In the genomic region with DNA sequence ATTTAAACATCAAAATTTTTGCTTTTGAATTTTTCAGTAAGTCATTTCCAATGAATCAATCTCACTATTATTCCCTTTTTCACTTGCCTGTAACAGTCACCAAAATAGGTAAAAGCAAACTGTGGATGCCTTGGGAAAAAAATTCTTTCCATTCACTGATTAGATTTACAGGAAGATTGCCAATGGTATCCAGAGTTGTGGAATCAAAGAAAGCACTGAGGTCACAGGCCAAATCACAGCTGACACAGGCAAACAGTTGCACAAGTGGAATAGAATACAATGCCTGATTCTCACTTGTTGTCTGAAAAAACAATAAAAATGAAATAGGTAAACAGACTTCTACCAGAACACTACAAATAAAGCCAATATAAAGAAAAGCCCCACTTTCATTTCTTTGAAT, we compare ENCODE assay signal across 16 cellular contexts. TPM values are rescaled to one million over a fixed set of nuclear protein-coding genes. Genes with fewer than 3 reads are reported as not detected.
A peak's percentile ranks its signal among the peaks of the same experiment; 100 is the strongest.
DNase-seq lines count a peak whose midpoint lies in the region; ATAC-seq, FAIRE-seq and TF ChIP-seq lines count a peak whose summit lies in the region.
"Had no signal": no experiment of that assay in that cellular context is flagged by ENCODE, and none has a peak within 500 bp of the region (broad histone marks: within the 10 kb centered on the region; RNA-seq: fewer than 3 reads in every experiment).

No MANE protein-coding gene starts in this region.

- no peak for TF ChIP-seq POLR2A in K562 (conservative IDR thresholded peaks at IDR 0.05)

- H3K36me3 ChIP-seq in K562 (ENCODE audit: control insufficient read depth, insufficient read depth, low read length) (peaks cover 88% of the 10 kb centered on the region), trophoblast cell (ENCODE audit: control insufficient read depth in 1 of 2, insufficient read depth in 2 of 2, low read length in 2 of 2) (peaks cover 6 to 8% of the 10 kb centered on the region in 2 experiments)

- H3K4me2 ChIP-seq in K562 (ENCODE audit: insufficient read depth, low read length): no peak overlapping the region
- no peak overlapping the region for H3K4me2 ChIP-seq in trophoblast cell (ENCODE audit: low read length)

- H3K4me1 ChIP-seq in K562 (replicated peaks in 1 of 2; ENCODE audit: control insufficient read depth in 2 of 2, insufficient read depth in 2 of 2, low read length in 2 of 2) (no peaks in the 10 kb centered on the region), trophoblast cell (ENCODE audit: control insufficient read depth in 1 of 2, insufficient read depth in 2 of 2, low read length in 2 of 2) (no peaks in the 10 kb centered on the region)

- no peak for ATAC-seq in K562
- ATAC-seq: activated T-cell treated with anti-CD3 and anti-CD28 coated beads, Interleukin-2, amount 50 U/mL, for 4 hours had no signal

- H4K12ac ChIP-seq in trophoblast cell (ENCODE audit: low read depth, low read length): no peak overlapping the region

- H3K79me2 ChIP-seq in K562 (ENCODE audit: control insufficient read depth, insufficient read depth, low read length): no peaks in the 10 kb centered on the region
- no peaks in the 10 kb centered on the region for H3K79me2 ChIP-seq in trophoblast cell (ENCODE audit: control insufficient read depth, insufficient read depth, low read length, poor library complexity)

- H3K27me3 ChIP-seq in K562 (ENCODE audit: control insufficient read depth in 2 of 2, insufficient read depth in 2 of 2, low read length in 2 of 2) (no peaks in the 10 kb centered on the region), trophoblast cell (ENCODE audit: insufficient read depth, low read length) (no peaks in the 10 kb centered on the region)

- TF ChIP-seq EP300 in K562 (IDR thresholded peaks at IDR 0.05; ENCODE audit: low read length): no peak

- H3K79me1 ChIP-seq in trophoblast cell (ENCODE audit: low read length): no peaks in the 10 kb centered on the region

- H3K27ac ChIP-seq in K562 (ENCODE audit: extremely low read depth, low read depth, low read length): no peak overlapping the region
- H3K27ac ChIP-seq in trophoblast cell (ENCODE audit: low read depth, low read length): no peak overlapping the region
- H3K27ac ChIP-seq: HL-60, left ventricle myocardium inferior had no signal

- in situ Hi-C loops in K562 (cut with MboI): no loop called here

- no peaks in the 10 kb centered on the region for H3K9me1 ChIP-seq in K562 (ENCODE audit: control insufficient read depth, insufficient read depth, low read length)

- H2AFZ ChIP-seq in K562 (ENCODE audit: low read depth, low read length) (no peak overlapping the region), trophoblast cell (ENCODE audit: insufficient read depth, low read length, poor library complexity) (no peak overlapping the region)

- no peak overlapping the region for H3K4ac ChIP-seq in trophoblast cell (ENCODE audit: low read depth, low read length)

- H3K23ac ChIP-seq in trophoblast cell (ENCODE audit: low read length): no peak overlapping the region

- no peaks in the 10 kb centered on the region for H4K20me1 ChIP-seq in K562 (replicated peaks; ENCODE audit: control insufficient read depth, insufficient read depth, low read length)

- POLR2A ChIA-PET in K562 (lab: Yijun Ruan, JAX): interaction anchor here (0.7 kb wide), 1 partner anchor 72 kb away, joined by 5 read pairs; no protein-coding TSS in a partner anchor

- H3K9ac ChIP-seq in K562 (ENCODE audit: insufficient read depth in 1 of 2, low read depth in 2 of 2, low read length in 2 of 2) (no peak overlapping the region), trophoblast cell (ENCODE audit: low read length) (no peak overlapping the region)

- H3K9me3 ChIP-seq in K562 (replicated peaks; ENCODE audit: control insufficient read depth, insufficient read depth, low read depth, low read length) (no peaks in the 10 kb centered on the region), trophoblast cell (ENCODE audit: insufficient read depth, low read depth, low read length) (no peaks in the 10 kb centered on the region)
- H3K9me3 ChIP-seq: left ventricle myocardium inferior had no signal

- H2BK120ac ChIP-seq in trophoblast cell (ENCODE audit: insufficient read depth, low read length, poor library complexity): no peak overlapping the region

- DNase-seq in GM03348 (ENCODE audit: low spot score): peak; percentile 5
- no peak for DNase-seq in K562 (ENCODE audit: extremely low read depth in 1 of 4, low spot score in 3 of 4)
- DNase-seq in fibroblast of the aortic adventitia (ENCODE audit: low read depth): peak; percentile 54
- DNase-seq in trophoblast cell: peak; percentile 9 to 64
- DNase-seq in DMS 273 treated with DMSO at 0.1 percent for 48 hours (lab: John Stamatoyannopoulos, UW): no peak
- DNase-seq in stimulated activated CD4-positive, alpha-beta T cell treated with anti-CD3 and anti-CD28 coated beads, Interleukin-1b, Interleukin-23, amount 100 ng/mL, for 48 hours: no peak
- no peak for DNase-seq in glomerular visceral epithelial cell (ENCODE audit: extremely low spot score)
- DNase-seq: activated T-cell treated with anti-CD3 and anti-CD28 coated beads, Interleukin-2, amount 50 U/mL, for 4 hours; left ventricle myocardium inferior; naive B cell; NCI-H1436 treated with DMSO at 0.1 percent for 48 hours; NCI-H2227 treated with DMSO at 0.1 percent for 48 hours; NK-92 treated with Interleukin-12 subunit alpha and Interleukin-12 subunit beta, amount 100 ng/mL, for 24 hours; retina had no signal

- no peak overlapping the region for H4K91ac ChIP-seq in trophoblast cell (ENCODE audit: low read depth, low read length)

- intact Hi-C loops in K562 (cut with micrococcal nuclease): loop anchor here (5.0 kb wide), 1 partner anchor 427 kb away; no protein-coding TSS in a partner anchor

- H3K14ac ChIP-seq in trophoblast cell (ENCODE audit: low read length): no peak overlapping the region

- no peak for FAIRE-seq in K562 (lab: Jason Lieb, UNC)
- FAIRE-seq: colon had no signal

- no peak overlapping the region for H4K8ac ChIP-seq in trophoblast cell (ENCODE audit: low read depth, low read length)

- TF ChIP-seq RAD21 in K562 (CRISPR knock-in tag; conservative IDR thresholded peaks at IDR 0.05 in 1 of 2, IDR thresholded peaks at IDR 0.05 in 1 of 2): no peak

- no TSS peak for BruUV-seq in K562 (replicated peaks; lab: Mats Ljungman, UMichigan)

- H2AK5ac ChIP-seq in trophoblast cell (ENCODE audit: low read length): no peak overlapping the region

- CTCF ChIA-PET in K562 (lab: Yijun Ruan, JAX; ENCODE audit: low intra/inter-chr PET ratio): no interaction called here

- no peak overlapping the region for H3K18ac ChIP-seq in trophoblast cell (ENCODE audit: low read length)

- TF ChIP-seq CTCF in K562 (IDR thresholded peaks at IDR 0.05 in 2 of 3, conservative IDR thresholded peaks at IDR 0.05 in 1 of 3; ENCODE audit: insufficient read depth in 2 of 3, low read depth in 1 of 3, low read length in 3 of 3): no peak
- TF ChIP-seq CTCF in fibroblast of the aortic adventitia (IDR thresholded peaks at IDR 0.05; ENCODE audit: insufficient read depth, low read length): no peak

- H2BK12ac ChIP-seq in trophoblast cell (ENCODE audit: low read length): no peak overlapping the region

- H3K4me3 ChIP-seq in K562 (no peak overlapping the region), fibroblast of the aortic adventitia (ENCODE audit: low read depth, low read length) (no peak overlapping the region), trophoblast cell (ENCODE audit: low read depth, low read length) (no peak overlapping the region)
- H3K4me3 ChIP-seq: left ventricle myocardium inferior had no signal

- no peak overlapping the region for H2BK5ac ChIP-seq in trophoblast cell (ENCODE audit: low read depth, low read length, poor library complexity)

TF ChIP-seq in K562, 482 proteins besides CTCF, POLR2A, EP300 and RAD21:
- TF ChIP-seq KDM1A (IDR thresholded peaks at IDR 0.05): peak; percentile 18 to 44; a peak in 2 of 4 replicates
- no peak for TF ChIP-seq ZNF324 (CRISPR knock-in tag; IDR thresholded peaks at IDR 0.05)
- TF ChIP-seq, protein P1, sequence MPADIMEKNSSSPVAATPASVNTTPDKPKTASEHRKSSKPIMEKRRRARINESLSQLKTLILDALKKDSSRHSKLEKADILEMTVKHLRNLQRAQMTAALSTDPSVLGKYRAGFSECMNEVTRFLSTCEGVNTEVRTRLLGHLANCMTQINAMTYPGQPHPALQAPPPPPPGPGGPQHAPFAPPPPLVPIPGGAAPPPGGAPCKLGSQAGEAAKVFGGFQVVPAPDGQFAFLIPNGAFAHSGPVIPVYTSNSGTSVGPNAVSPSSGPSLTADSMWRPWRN (IDR thresholded peaks at IDR 0.05; ENCODE audit: low read depth): no peak
- TF ChIP-seq RAD51 (IDR thresholded peaks at IDR 0.05; ENCODE audit: borderline replicate concordance, low read depth): no peak

RNA-seq across cellular contexts. Expression of gene LTN1, which starts 48.4 kb away (rescaled TPM):
- total RNA-seq in K562 (2011; cell fraction: chromatin; rRNA removed; ENCODE audit: low replicate concordance): 58.0 and 146 TPM in 2 replicates
- total RNA-seq in K562 (2011; cell fraction: nucleolus; rRNA removed): 29.2 and 30.5 TPM in 2 replicates
- total RNA-seq in K562 (2011; cell fraction: nucleoplasm; rRNA removed): 45.7 and 48.4 TPM in 2 replicates
- total RNA-seq in K562 (2014; rRNA removed) (19.1 and 19.8 TPM in 2 replicates), K562 (2014; rRNA removed; fragmentation: Illumina TruSeq; extraction: Trizol) (49.6 and 60.7 TPM in 2 replicates), K562 (2015; rRNA removed; fragmentation: Illumina TruSeq; extraction: Trizol) (39.0 and 40.7 TPM in 2 replicates), K562 (2021) (32.8 and 37.1 TPM in 2 replicates), fibroblast of the aortic adventitia (ENCODE audit: low replicate concordance) (25.9 and 35.2 TPM in 2 replicates)
- polyA plus RNA-seq in K562 (2011; rRNA removed) (21.8 and 28.7 TPM in 2 replicates), K562 (2014; fragmentation: Illumina TruSeq; extraction: Trizol) (23.0 and 29.1 TPM in 2 replicates), K562 (2014; fragmentation: Nextera tagmentation; extraction: Ambion mirVana) (10 to 100 TPM; 16.6 to 21.8 TPM), K562 (2014; rRNA removed) (14.6 and 15.7 TPM in 2 replicates)
- 4.6 and 9.6 TPM in 2 replicates for polyA plus RNA-seq in K562 (2011; cell fraction: cytosol; rRNA removed)
- polyA plus RNA-seq in K562 (2011; cell fraction: nucleus; rRNA removed): 23.9 and 25.3 TPM in 2 replicates
- polyA plus RNA-seq in K562 (2012): 15.2 and 15.3 TPM in 2 replicates
- polyA minus RNA-seq in K562 (2011; rRNA and poly(A)+ RNA removed): 93.4 and 105 TPM in 2 replicates
- polyA minus RNA-seq in K562 (2011; cell fraction: cytosol; rRNA and poly(A)+ RNA removed): 25.1 and 34.2 TPM in 2 replicates
- 40.7 and 88.4 TPM in 2 replicates for polyA minus RNA-seq in K562 (2011; cell fraction: nucleus; rRNA and poly(A)+ RNA removed)
- 16.1 and 16.2 TPM in 2 replicates for polyA plus RNA-seq in trophoblast cell (2013)

Comparison
In these comparisons a context has a peak if more than half of its experiments do, and no peak if none do; other contexts are left out.
1. DNase-seq: peak in GM03348 (single experiment), fibroblast of the aortic adventitia (single experiment) and trophoblast cell (2 of 2); none in K562 (0 of 4), DMS 273 treated with DMSO at 0.1 percent for 48 hours (single experiment), stimulated activated CD4-positive, alpha-beta T cell treated with anti-CD3 and anti-CD28 coated beads, Interleukin-1b, Interleukin-23, amount 100 ng/mL, for 48 hours (single experiment) and glomerular visceral epithelial cell (single experiment).